Comparison of ENCODE assay signal across 1 cellular context in the genomic region with DNA sequence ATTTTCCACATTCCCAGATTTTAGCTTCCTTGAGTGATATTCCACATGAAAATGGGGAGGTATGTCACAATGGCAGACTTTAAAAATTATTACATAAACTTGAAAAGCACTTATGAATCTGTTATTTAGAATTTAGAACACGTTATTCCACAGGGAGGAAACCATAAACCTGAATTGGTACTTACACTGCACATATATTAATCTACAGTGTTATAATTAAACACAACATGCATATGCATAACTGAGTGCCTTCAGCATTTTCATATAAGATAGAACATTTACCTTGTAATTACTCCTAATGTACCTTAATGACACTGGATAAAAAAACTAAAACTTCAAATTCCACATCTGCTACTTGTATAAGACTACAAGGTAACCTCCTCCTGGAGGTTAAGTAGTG.
TF ChIP-seq lines count a peak whose summit lies in the region.

No MANE protein-coding gene starts in this region.

TF ChIP-seq in HEK293T, 16 proteins besides CTCF, POLR2A, EP300 and RAD21 (continued from another document):
- TF ChIP-seq ARNT (IDR thresholded peaks at IDR 0.05), result no peak
- TF ChIP-seq BHLHE40 (IDR thresholded peaks at IDR 0.05; ENCODE audit: borderline replicate concordance), result no peak
- TF ChIP-seq ELF4 (IDR thresholded peaks at IDR 0.05), result no peak
- TF ChIP-seq SUZ12 (IDR thresholded peaks at IDR 0.05), result no peak
